8 cellular contexts compared by ENCODE assay signal in the genomic region with DNA sequence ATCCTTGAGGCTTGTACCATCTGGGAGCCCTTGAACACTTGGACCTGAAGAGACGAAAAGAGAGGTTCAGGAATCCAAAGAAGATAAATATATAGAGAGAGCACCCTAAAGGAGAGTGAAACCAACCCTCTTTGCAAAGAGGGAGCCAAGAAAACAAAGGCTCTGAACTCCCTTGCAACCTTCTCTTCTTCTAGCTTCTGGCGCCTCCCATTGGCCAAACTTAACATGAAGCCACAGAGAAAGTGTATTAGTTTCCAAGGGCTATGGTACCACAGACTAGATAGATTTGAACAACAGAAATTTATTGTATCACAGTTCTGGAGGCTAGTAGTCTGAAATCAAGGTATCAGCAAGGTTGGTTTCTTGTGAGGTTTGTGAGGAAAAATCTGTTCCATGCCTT.
DNase-seq lines count a peak whose midpoint lies in the region; FAIRE-seq and TF ChIP-seq lines count a peak whose summit lies in the region.

No MANE protein-coding gene starts in this region.

- no peak overlapping the region for H3K4ac ChIP-seq in H9 (ENCODE audit: low read depth, low read length)

- H3K18ac ChIP-seq in H9 (ENCODE audit: insufficient read length, low read depth, low read length): no peak overlapping the region

- no peak for FAIRE-seq in GM19239 (lab: Jason Lieb, UNC)

- TF ChIP-seq CTCF in H9 (conservative IDR thresholded peaks at IDR 0.05) (peak; percentile 87), choroid plexus epithelial cell (conservative IDR thresholded peaks at IDR 0.05; ENCODE audit: low read depth, low read length) (peak; percentile 48), nephron progenitor cell (IDR thresholded peaks at IDR 0.05) (peak; percentile 49), ascending aorta (IDR thresholded peaks at IDR 0.05) (no peak)

- no peaks in the 10 kb centered on the region for H3K79me2 ChIP-seq in H9 (ENCODE audit: insufficient read depth, low read length)

- H2BK15ac ChIP-seq in H9 (ENCODE audit: low read depth, low read length): no peak overlapping the region

- no peak overlapping the region for H4K8ac ChIP-seq in H9 (replicated peaks; ENCODE audit: insufficient read length, low read depth, low read length)

- no peak overlapping the region for H3K56ac ChIP-seq in H9 (ENCODE audit: insufficient read length, low read depth, low read length)

- H3K4me2 ChIP-seq in H9 (ENCODE audit: insufficient read depth, insufficient read length, low read length): no peak overlapping the region

- H3K27ac ChIP-seq in H9 (ENCODE audit: insufficient read length, low read depth, low read length) (no peak overlapping the region), ascending aorta (no peak overlapping the region)
- no peak overlapping the region for H3K27ac ChIP-seq in CD8-positive, alpha-beta memory T cell (ENCODE audit: low read depth, low read length)

- H3K9me3 Mint-ChIP-seq in H9: no peaks in the 10 kb centered on the region
- no peaks in the 10 kb centered on the region for H3K9me3 Mint-ChIP-seq in nephron progenitor cell
- H3K9me3 Mint-ChIP-seq in CD8-positive, alpha-beta memory T cell: peaks cover 2 to 21% (median 11%) of the 10 kb centered on the region in 5 donors

- H3K4me1 ChIP-seq in H9 (ENCODE audit: insufficient read depth, low read length) (no peaks in the 10 kb centered on the region), ascending aorta (no peaks in the 10 kb centered on the region)
- H3K4me1 ChIP-seq in CD8-positive, alpha-beta memory T cell (ENCODE audit: insufficient read depth, low read length): no peaks in the 10 kb centered on the region

- no peaks in the 10 kb centered on the region for H3K9me3 ChIP-seq in H9 (ENCODE audit: control insufficient read depth, low read depth, low read length)
- no peaks in the 10 kb centered on the region for H3K9me3 ChIP-seq in ascending aorta
- H3K9me3 ChIP-seq in CD8-positive, alpha-beta memory T cell (ENCODE audit: low read length): no peaks in the 10 kb centered on the region

- no peaks in the 10 kb centered on the region for H3K36me3 Mint-ChIP-seq in H9 (ENCODE audit: insufficient read depth in 1 of 3, low read depth in 3 of 3)
- H3K36me3 Mint-ChIP-seq in nephron progenitor cell (ENCODE audit: low read depth): no peaks in the 10 kb centered on the region
- no peaks in the 10 kb centered on the region for H3K36me3 Mint-ChIP-seq in CD8-positive, alpha-beta memory T cell

- no peak overlapping the region for H3T11ph ChIP-seq in H9 (ENCODE audit: low read length)

- H3K14ac ChIP-seq in H9 (ENCODE audit: insufficient read depth, low read length): no peak overlapping the region

- H3K23ac ChIP-seq in H9 (ENCODE audit: insufficient read length, low read depth, low read length): no peak overlapping the region

- H2BK120ac ChIP-seq in H9 (ENCODE audit: low read depth, low read length, poor library complexity, severe bottlenecking): no peak overlapping the region

- peaks cover 2 to 3% of the 10 kb centered on the region in 2 experiments; a peak in 3 of 4 replicates for H3K4me1 Mint-ChIP-seq in H9
- H3K4me1 Mint-ChIP-seq in nephron progenitor cell: no peaks in the 10 kb centered on the region
- no peaks in the 10 kb centered on the region for H3K4me1 Mint-ChIP-seq in CD8-positive, alpha-beta memory T cell

- H4K5ac ChIP-seq in H9 (ENCODE audit: insufficient read length, low read depth, low read length): no peak overlapping the region

- H3K27ac Mint-ChIP-seq in H9: peak overlapping the region in 2 of 3 experiments; percentile 87 to 90; a peak in 3 of 7 replicates
- no peak overlapping the region for H3K27ac Mint-ChIP-seq in nephron progenitor cell
- no peak overlapping the region for H3K27ac Mint-ChIP-seq in CD8-positive, alpha-beta memory T cell

- H2AK5ac ChIP-seq in H9 (ENCODE audit: insufficient read length, low read length): no peak overlapping the region

- H2BK20ac ChIP-seq in H9 (ENCODE audit: low read depth, low read length, poor library complexity, severe bottlenecking): no peak overlapping the region

- no peaks in the 10 kb centered on the region for H3K27me3 ChIP-seq in H9 (ENCODE audit: insufficient read depth, low read length)
- no peaks in the 10 kb centered on the region for H3K27me3 ChIP-seq in ascending aorta
- no peaks in the 10 kb centered on the region for H3K27me3 ChIP-seq in CD8-positive, alpha-beta memory T cell (ENCODE audit: insufficient read depth, low read length, poor library complexity, severe bottlenecking)

- intact Hi-C loops in ascending aorta (cut with DNase I): no loop called here

- H4K20me1 ChIP-seq in H9 (ENCODE audit: control insufficient read depth, insufficient read depth, insufficient read length): no peaks in the 10 kb centered on the region

- WGBS in H9 (ENCODE audit: extremely low coverage, insufficient read length, low lambda C conversion rate): no CpG with 5 or more reads among the region's 2 CpGs

- H3K27me3 Mint-ChIP-seq in H9 (ENCODE audit: low read depth) (no peaks in the 10 kb centered on the region), nephron progenitor cell (ENCODE audit: low read depth, poor library complexity) (no peaks in the 10 kb centered on the region)
- H3K27me3 Mint-ChIP-seq in CD8-positive, alpha-beta memory T cell: no peaks in the 10 kb centered on the region

- DNase-seq in H9 (peak; percentile 52), NCI-H2029 (lab: John Stamatoyannopoulos, UW) (peak; percentile 37), choroid plexus epithelial cell (ENCODE audit: low read depth) (peak; percentile 52), nephron progenitor cell (peak; percentile 49), GM19239 (ENCODE audit: insufficient read length, low spot score) (no peak), ascending aorta (ENCODE audit: low spot score in 2 of 2) (no peak)
- no peak for DNase-seq in activated naive CD4-positive, alpha-beta T cell treated with Interleukin-2 at 50 U/mL for 16 hours
- DNase-seq in CD8-positive, alpha-beta memory T cell: no peak

- H2BK12ac ChIP-seq in H9 (ENCODE audit: insufficient read length, low read depth, low read length): no peak overlapping the region

- no peaks in the 10 kb centered on the region for H3K36me3 ChIP-seq in ascending aorta
- H3K36me3 ChIP-seq in CD8-positive, alpha-beta memory T cell (ENCODE audit: insufficient read depth, low read length): no peaks in the 10 kb centered on the region

- CTCF ChIA-PET in CD8-positive, alpha-beta memory T cell (lab: Charles Lee): no interaction called here

- H3K4me3 ChIP-seq in choroid plexus epithelial cell (ENCODE audit: low read depth, low read length) (no peak overlapping the region), ascending aorta (no peak overlapping the region)
- no peak overlapping the region for H3K4me3 ChIP-seq in CD8-positive, alpha-beta memory T cell (ENCODE audit: low read length)

- POLR2A ChIA-PET in CD8-positive, alpha-beta memory T cell (lab: Charles Lee): no interaction called here

- no peak overlapping the region for H3K9ac ChIP-seq in H9 (ENCODE audit: extremely low read depth, insufficient read length, low read length)

- H3K23me2 ChIP-seq in H9 (ENCODE audit: insufficient read length, low read depth, low read length, poor library complexity, severe bottlenecking): no peaks in the 10 kb centered on the region

- H3K4me3 Mint-ChIP-seq in H9 (no peak overlapping the region), nephron progenitor cell (no peak overlapping the region)
- H3K4me3 Mint-ChIP-seq in CD8-positive, alpha-beta memory T cell: no peak overlapping the region

- peak overlapping the region; percentile 64 for H2AFZ ChIP-seq in H9 (ENCODE audit: low read length)

- H3K79me1 ChIP-seq in H9 (ENCODE audit: insufficient read depth, low read depth, low read length, poor library complexity, severe bottlenecking): no peaks in the 10 kb centered on the region

- H4K91ac ChIP-seq in H9 (ENCODE audit: insufficient read length, low read depth, low read length): no peak overlapping the region

- H2BK5ac ChIP-seq in H9 (ENCODE audit: insufficient read length, low read length): no peak overlapping the region

Comparison
In these comparisons a context has a peak if more than half of its experiments do, and no peak if none do; other contexts are left out.
1. DNase-seq: peak in H9 (single experiment), NCI-H2029 (single experiment), choroid plexus epithelial cell (single experiment) and nephron progenitor cell (single experiment); none in activated naive CD4-positive, alpha-beta T cell treated with Interleukin-2 at 50 U/mL for 16 hours (single experiment), GM19239 (single experiment), ascending aorta (0 of 2) and CD8-positive, alpha-beta memory T cell (0 of 5).
2. H3K27ac Mint-ChIP-seq: peak in H9 (2 of 3); none in nephron progenitor cell (single experiment) and CD8-positive, alpha-beta memory T cell (0 of 8).
3. CTCF ChIP-seq: peak in H9 (single experiment), choroid plexus epithelial cell (single experiment) and nephron progenitor cell (single experiment); none in ascending aorta (0 of 3).